ENCODE assay signal across 1 cellular context in genomic region chr4:140213116-140213515, GRCh38.
TF ChIP-seq lines count a peak whose summit lies in the region.

No MANE protein-coding gene starts in this region.

TF ChIP-seq in H1, 55 proteins besides CTCF, POLR2A, EP300 and RAD21:
- no peak for TF ChIP-seq EGR1 (IDR thresholded peaks at IDR 0.05; ENCODE audit: borderline replicate concordance, low read depth, low read length)
- TF ChIP-seq RFX5 (IDR thresholded peaks at IDR 0.05; ENCODE audit: borderline replicate concordance, low read depth, low read length): no peak
- TF ChIP-seq CREB1 (IDR thresholded peaks at IDR 0.05): no peak
- TF ChIP-seq BACH1 (IDR thresholded peaks at IDR 0.05; ENCODE audit: low read length): no peak
- no peak for TF ChIP-seq JUND (IDR thresholded peaks at IDR 0.05; ENCODE audit: low read length)
- TF ChIP-seq BCL11A (IDR thresholded peaks at IDR 0.05; ENCODE audit: low read depth in 2 of 2, low read length in 2 of 2): no peak
- no peak for TF ChIP-seq POLR2AphosphoS5 (IDR thresholded peaks at IDR 0.05; ENCODE audit: low read depth, low read length)
TF ChIP-seq in H1: peak in this region for 0.
